Comparison of ENCODE assay signal across 19 cellular contexts in the genomic region with DNA sequence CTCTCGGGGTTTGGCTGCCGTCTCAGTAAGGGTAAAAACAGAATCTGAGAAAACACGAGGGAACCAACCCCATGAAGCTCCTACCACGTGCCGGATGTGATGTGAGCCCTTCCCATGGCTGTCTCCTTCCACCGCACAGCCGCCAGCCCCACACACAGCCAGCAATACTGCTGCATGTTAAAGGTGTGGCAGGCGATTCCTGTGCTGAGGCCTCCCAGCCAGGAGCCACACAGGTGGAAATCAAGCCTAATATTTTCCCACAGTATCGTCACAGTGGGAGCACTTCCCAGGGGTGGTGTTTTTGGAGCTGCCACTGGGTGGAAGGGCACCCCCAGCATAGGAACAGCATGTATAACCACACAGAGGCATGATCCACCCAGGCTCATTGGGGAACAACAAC.
"Had no signal": no experiment of that assay in that cellular context is flagged by ENCODE, and none has a peak within 500 bp of the region (broad histone marks: within the 10 kb centered on the region; RNA-seq: fewer than 3 reads in every experiment).

No MANE protein-coding gene starts in this region.

- H3K4me1 Mint-ChIP-seq: naive thymus-derived CD8-positive, alpha-beta T cell; nephron progenitor cell; stimulated activated naive CD8-positive, alpha-beta T cell treated with anti-CD3 and anti-CD28 coated beads, Interleukin-15, amount 100 ng/mL, for 72 hours had no signal

- H3K9me3 Mint-ChIP-seq: dendritic cell treated with granulocyte-macrophage colony-stimulating factor and Interleukin-4, amounts not matched to agents 40 ng/mL and 50 ng/mL, for 4 days; nephron progenitor cell; stimulated activated naive CD8-positive, alpha-beta T cell treated with anti-CD3 and anti-CD28 coated beads, Interleukin-15, amount 100 ng/mL, for 72 hours had no signal

- H3K27me3 Mint-ChIP-seq: dendritic cell treated with granulocyte-macrophage colony-stimulating factor and Interleukin-4, amounts not matched to agents 40 ng/mL and 50 ng/mL, for 4 days; stimulated activated naive CD8-positive, alpha-beta T cell treated with anti-CD3 and anti-CD28 coated beads, Interleukin-15, amount 100 ng/mL, for 72 hours had no signal

- H3K4me3 Mint-ChIP-seq: dendritic cell treated with granulocyte-macrophage colony-stimulating factor and Interleukin-4, amounts not matched to agents 40 ng/mL and 50 ng/mL, for 4 days; naive thymus-derived CD8-positive, alpha-beta T cell; nephron progenitor cell; stimulated activated naive CD8-positive, alpha-beta T cell treated with anti-CD3 and anti-CD28 coated beads, Interleukin-15, amount 100 ng/mL, for 72 hours had no signal

- H3K36me3 Mint-ChIP-seq: naive thymus-derived CD8-positive, alpha-beta T cell had no signal

- H3K27ac Mint-ChIP-seq: dendritic cell treated with granulocyte-macrophage colony-stimulating factor and Interleukin-4, amounts not matched to agents 40 ng/mL and 50 ng/mL, for 4 days had no signal

- DNase-seq: colonic mucosa; effector memory CD4-positive, alpha-beta T cell; foreskin keratinocyte; heart left ventricle; left ventricle myocardium superior; lower lobe of right lung; naive thymus-derived CD8-positive, alpha-beta T cell; nephron progenitor cell; occipital lobe; pancreas; retina; right lobe of liver; small intestine; stimulated activated CD4-positive, alpha-beta T cell treated with anti-CD3 and anti-CD28 coated beads, Interleukin-15, amount 100 ng/mL, for 24 hours; stimulated activated CD4-positive, alpha-beta T cell treated with anti-CD3 and anti-CD28 coated beads, Interleukin-2, amount 100 ng/mL, for 48 hours; stimulated activated naive CD4-positive, alpha-beta T cell; stimulated activated naive CD8-positive, alpha-beta T cell treated with anti-CD3 and anti-CD28 coated beads, Interleukin-15, amount 100 ng/mL, for 72 hours; transverse colon had no signal
